ENCODE assay signal across 19 cellular contexts in the genomic region with DNA sequence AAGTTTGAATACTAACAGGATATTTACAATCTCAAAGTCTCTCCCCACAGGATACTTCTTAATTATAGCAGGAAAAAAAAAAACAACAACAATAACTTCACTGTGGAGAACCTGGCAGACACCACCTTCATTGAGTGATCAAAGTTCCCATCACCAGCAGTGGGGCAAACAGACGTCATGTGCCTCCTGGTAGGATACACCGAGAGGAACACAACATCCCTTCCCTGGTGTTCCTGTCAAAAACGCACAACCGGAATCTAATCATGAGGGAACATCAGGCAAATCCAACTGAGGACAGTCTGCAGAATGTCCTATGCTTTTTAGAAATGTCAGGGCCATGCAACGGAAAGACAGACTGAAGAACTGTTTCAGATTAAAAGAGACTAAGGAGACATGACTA.
DNase-seq lines count a peak whose midpoint lies in the region; ATAC-seq, FAIRE-seq and TF ChIP-seq lines count a peak whose summit lies in the region.
"Had no signal": no experiment of that assay in that cellular context is flagged by ENCODE, and none has a peak within 500 bp of the region (broad histone marks: within the 10 kb centered on the region; RNA-seq: fewer than 3 reads in every experiment).

No MANE protein-coding gene starts in this region.

- H3K27me3 Mint-ChIP-seq in chondrocyte (ENCODE audit: low read depth) = no peaks in the 10 kb centered on the region
- no peaks in the 10 kb centered on the region for H3K27me3 Mint-ChIP-seq in neural crest cell (ENCODE audit: low read depth)

- H3K36me3 Mint-ChIP-seq in chondrocyte (ENCODE audit: low read depth) (peaks cover 15% of the 10 kb centered on the region), neural crest cell (ENCODE audit: low read depth) (peaks cover 6% of the 10 kb centered on the region)
- H3K36me3 Mint-ChIP-seq: CD4-positive, alpha-beta memory T cell had no signal

- intact Hi-C loops in gastrocnemius medialis (cut with DNase I; ENCODE audit: low total_unique reads) = no loop called here

- H3K4me3 Mint-ChIP-seq in chondrocyte (ENCODE audit: unreplicated experiment) = no peak overlapping the region
- no peak overlapping the region for H3K4me3 Mint-ChIP-seq in neural crest cell
- H3K4me3 Mint-ChIP-seq: CD14-positive monocyte; CD4-positive, alpha-beta memory T cell; GM23338 had no signal

- peak overlapping the region; percentile 29 to 74 (median 51) for H3K27ac ChIP-seq in gastrocnemius medialis
- H3K27ac ChIP-seq: 22Rv1, A549, BLaER1 had no signal

- TF ChIP-seq POLR2A in gastrocnemius medialis (IDR thresholded peaks at IDR 0.05) (no peak), GM12891 (IDR thresholded peaks at IDR 0.05; ENCODE audit: low read depth, low read length) (no peak)

- peaks cover 42 to 62% of the 10 kb centered on the region in 2 donors for H3K4me1 ChIP-seq in gastrocnemius medialis
- H3K4me1 ChIP-seq: BLaER1 had no signal

- peak in 1 of 2 donors; percentile 35 for ATAC-seq in gastrocnemius medialis
- ATAC-seq: A549, GM23338 had no signal

- peaks cover 73% of the 10 kb centered on the region for H3K4me1 Mint-ChIP-seq in chondrocyte (ENCODE audit: low read depth)
- peaks cover 44% of the 10 kb centered on the region for H3K4me1 Mint-ChIP-seq in neural crest cell
- H3K4me1 Mint-ChIP-seq: GM23338 had no signal

- H3K27ac Mint-ChIP-seq in chondrocyte (ENCODE audit: unreplicated experiment) = peak overlapping the region; percentile 53
- peak overlapping the region; percentile 72 for H3K27ac Mint-ChIP-seq in neural crest cell (ENCODE audit: unreplicated experiment)
- H3K27ac Mint-ChIP-seq: CD4-positive, alpha-beta memory T cell; GM23338 had no signal

- no peaks in the 10 kb centered on the region for H3K9me3 Mint-ChIP-seq in chondrocyte (ENCODE audit: low read depth)
- no peaks in the 10 kb centered on the region for H3K9me3 Mint-ChIP-seq in neural crest cell
- H3K9me3 Mint-ChIP-seq: CD14-positive monocyte, GM23338 had no signal

- no peaks in the 10 kb centered on the region for H3K9me3 ChIP-seq in gastrocnemius medialis
- H3K9me3 ChIP-seq: A549, BLaER1 had no signal

- H3K36me3 ChIP-seq in gastrocnemius medialis = no peaks in the 10 kb centered on the region
- H3K36me3 ChIP-seq: BLaER1 had no signal

- DNase-seq in activated effector memory CD4-positive, alpha-beta T cell treated with anti-CD3 and anti-CD28 coated beads, Interleukin-2, amount 50 U/mL, for 16 hours = peak; percentile 25
- no peak for DNase-seq in activated effector memory CD4-positive, alpha-beta T cell treated with Interleukin-2 at 50 U/mL for 16 hours
- DNase-seq in chondrocyte (ENCODE audit: low spot score) (no peak), neural crest cell (ENCODE audit: low read depth, low spot score) (no peak), gastrocnemius medialis (no peak), dedifferentiated amniotic fluid mesenchymal stem cell (ENCODE audit: extremely low spot score) (no peak), GM12891 (ENCODE audit: insufficient read length, low spot score) (no peak), NK-92 (lab: John Stamatoyannopoulos, UW; ENCODE audit: unreplicated experiment) (no peak)
- DNase-seq: CD4-positive, alpha-beta memory T cell; DMS153; DMS79; GDM1; HCEC 1CT had no signal

- no peaks in the 10 kb centered on the region for H3K27me3 ChIP-seq in gastrocnemius medialis
- H3K27me3 ChIP-seq: BLaER1 had no signal

- H3K4me3 ChIP-seq in gastrocnemius medialis = no peak overlapping the region
- H3K4me3 ChIP-seq: A549, BLaER1, GM23338 had no signal

- no peak for TF ChIP-seq CTCF in chondrocyte (IDR thresholded peaks at IDR 0.05)
- no peak for TF ChIP-seq CTCF in neural crest cell (conservative IDR thresholded peaks at IDR 0.05)
- no peak for TF ChIP-seq CTCF in gastrocnemius medialis (IDR thresholded peaks at IDR 0.05 in 4 of 5, conservative IDR thresholded peaks at IDR 0.05 in 1 of 5)

- in situ Hi-C loops in gastrocnemius medialis (cut with MboI; ENCODE audit: low sequenced_read_pairs in 4 of 4) = no loop called here

- FAIRE-seq in GM12891 (lab: Jason Lieb, UNC) = no peak
- FAIRE-seq: A549, H54 had no signal

TF ChIP-seq in GM12891, 5 proteins besides CTCF, POLR2A, EP300 and RAD21:
- TF ChIP-seq POU2F2 (IDR thresholded peaks at IDR 0.05; ENCODE audit: low read depth, low read length) = no peak
- TF ChIP-seq TAF1 (IDR thresholded peaks at IDR 0.05; ENCODE audit: low read depth, low read length) = no peak
